ENCODE assay signal across 13 cellular contexts in the genomic region with DNA sequence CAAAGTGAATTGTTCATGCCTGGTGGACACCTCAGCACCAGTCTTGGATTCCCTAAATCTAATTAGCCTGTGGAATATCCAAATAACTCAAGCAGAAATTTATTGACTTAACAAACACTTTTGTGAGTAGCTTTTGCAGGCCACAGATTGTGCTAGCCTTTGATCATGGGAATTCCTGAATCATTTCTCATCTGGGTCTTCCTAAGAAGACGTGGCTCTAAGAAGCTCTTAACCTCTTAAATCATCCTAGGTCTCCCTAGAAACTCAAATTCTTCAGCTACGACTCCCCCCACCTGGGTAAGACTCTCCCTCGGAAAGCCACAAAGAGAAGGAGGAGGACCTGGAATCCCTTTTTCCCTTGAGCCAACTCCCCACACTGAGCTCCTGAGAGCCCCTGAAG. TPM values are rescaled to one million over a fixed set of nuclear protein-coding genes. Genes with fewer than 3 reads are reported as not detected.
DNase-seq lines count a peak whose midpoint lies in the region; ATAC-seq, FAIRE-seq and TF ChIP-seq lines count a peak whose summit lies in the region.
"Had no signal": no experiment of that assay in that cellular context is flagged by ENCODE, and none has a peak within 500 bp of the region (broad histone marks: within the 10 kb centered on the region; RNA-seq: fewer than 3 reads in every experiment).

No MANE protein-coding gene starts in this region.

- DNase-seq in A549 (ENCODE audit: low read depth in 1 of 2, low spot score in 1 of 2) = peak in 1 of 2 experiments; percentile 25
- DNase-seq in HK-2 (ENCODE audit: unreplicated experiment) = peak; percentile 24
- peak; percentile 95 for DNase-seq in astrocyte (ENCODE audit: low read depth)
- peak; percentile 90 for DNase-seq in kidney epithelial cell (ENCODE audit: low read depth)
- no peak for DNase-seq in aorta
- DNase-seq: activated B cell treated with CpG ODN at 0.5 μM for 24 hours; activated CD8-positive, alpha-beta memory T cell treated with anti-CD3 and anti-CD28 coated beads, Interleukin-2, amount 50 U/mL, for 4 hours; activated naive CD4-positive, alpha-beta T cell treated with anti-CD3 and anti-CD28 coated beads, Interleukin-2, amount 10 ng/mL, durations not matched to agents 7 days and 5 days; NCI-H1092 treated with DMSO at 0.1 percent for 48 hours had no signal

- FAIRE-seq in A549 (lab: Jason Lieb, UNC) (no peak), astrocyte (lab: Jason Lieb, UNC) (no peak)

- H3K27ac ChIP-seq in A549 (peak overlapping the region; percentile 14 to 16; a peak in 2 of 6 replicates), astrocyte (ENCODE audit: low read depth, low read length) (peak overlapping the region; percentile 47), aorta (ENCODE audit: low read depth in 1 of 2, low read length in 2 of 2) (no peak overlapping the region)

- ATAC-seq in A549 (no peak), HG03045 (IDR thresholded peaks at IDR 0.05; ENCODE audit: unreplicated experiment) (no peak), GM18873 (IDR thresholded peaks at IDR 0.05; ENCODE audit: low FRiP score, unreplicated experiment) (no peak), aorta (ENCODE audit: low FRiP score) (no peak), HG03521 (IDR thresholded peaks at IDR 0.05; ENCODE audit: unreplicated experiment) (no peak)

- no peak overlapping the region for H3K4me3 Mint-ChIP-seq in astrocyte (ENCODE audit: unreplicated experiment)
- H3K4me3 Mint-ChIP-seq: activated B cell treated with CpG ODN at 0.5 μM for 24 hours; activated naive CD4-positive, alpha-beta T cell treated with anti-CD3 and anti-CD28 coated beads, Interleukin-2, amount 10 ng/mL, durations not matched to agents 7 days and 5 days; memory B cell had no signal

- TF ChIP-seq CTCF in A549 (IDR thresholded peaks at IDR 0.05) (no peak), astrocyte (IDR thresholded peaks at IDR 0.05; ENCODE audit: insufficient read depth, low read depth, low read length) (no peak), kidney epithelial cell (IDR thresholded peaks at IDR 0.05; ENCODE audit: insufficient read depth, low read length, poor library complexity, severe bottlenecking) (no peak)

- peaks cover 27% of the 10 kb centered on the region for H3K4me1 Mint-ChIP-seq in astrocyte (ENCODE audit: low read depth, unreplicated experiment)
- H3K4me1 Mint-ChIP-seq: activated B cell treated with CpG ODN at 0.5 μM for 24 hours, memory B cell had no signal

- H3K36me3 ChIP-seq in astrocyte (ENCODE audit: insufficient read depth, low read length) = no peaks in the 10 kb centered on the region
- H3K36me3 ChIP-seq in kidney epithelial cell (ENCODE audit: control insufficient read depth, insufficient read depth, low read length) = no peaks in the 10 kb centered on the region
- H3K36me3 ChIP-seq in aorta (ENCODE audit: control insufficient read depth in 1 of 2, insufficient read depth in 2 of 2, low read length in 1 of 2) = no peaks in the 10 kb centered on the region

- H3K9me3 Mint-ChIP-seq in astrocyte (ENCODE audit: unreplicated experiment) = no peaks in the 10 kb centered on the region
- H3K9me3 Mint-ChIP-seq: activated B cell treated with CpG ODN at 0.5 μM for 24 hours; activated naive CD4-positive, alpha-beta T cell treated with anti-CD3 and anti-CD28 coated beads, Interleukin-2, amount 10 ng/mL, durations not matched to agents 7 days and 5 days; memory B cell had no signal

- CTCF ChIA-PET in A549 (lab: Yijun Ruan, JAX) = interaction anchor here (0.9 to 4.5 kb wide), 3 partner anchors 11 to 190 kb away, joined by 3 to 20 read pairs (median 12); no protein-coding TSS in a partner anchor

- no peaks in the 10 kb centered on the region for H3K79me2 ChIP-seq in astrocyte (ENCODE audit: insufficient read depth, low read length)

- TF ChIP-seq POLR2A in A549 (IDR thresholded peaks at IDR 0.05; ENCODE audit: low read length) = no peak

- TF ChIP-seq EP300 in A549 (IDR thresholded peaks at IDR 0.05) = no peak

- POLR2A ChIA-PET in A549 (lab: Yijun Ruan, JAX) = no interaction called here

- H4K20me1 ChIP-seq in astrocyte (ENCODE audit: insufficient read depth, low read length) = no peaks in the 10 kb centered on the region

- H3K4me2 ChIP-seq in A549 = no peak overlapping the region; the same call in 2 of the 3 replicates
- peak overlapping the region; percentile 51 for H3K4me2 ChIP-seq in astrocyte (ENCODE audit: low read length)

- H3K9ac ChIP-seq in astrocyte (ENCODE audit: low read length) = peak overlapping the region; percentile 40

- H3K4me1 ChIP-seq in A549 = peaks cover 34% of the 10 kb centered on the region; the same call in 2 of the 3 replicates
- H3K4me1 ChIP-seq in astrocyte (ENCODE audit: insufficient read depth, low read length) = peaks cover 41% of the 10 kb centered on the region
- no peaks in the 10 kb centered on the region for H3K4me1 ChIP-seq in aorta (ENCODE audit: control insufficient read depth in 1 of 2, insufficient read depth in 2 of 2, low read length in 2 of 2)

- 25% methylated on average over 3 of the region's 3 CpGs for WGBS in A549 (ENCODE audit: missing lambda C conversion rate)
- 78 to 97% methylated on average over 3 of the region's 3 CpGs for WGBS in aorta, 2 donors

- H3K9me3 ChIP-seq in A549 (no peaks in the 10 kb centered on the region), astrocyte (ENCODE audit: insufficient read depth, low read depth, low read length) (no peaks in the 10 kb centered on the region), aorta (ENCODE audit: control insufficient read depth, low read length) (no peaks in the 10 kb centered on the region)

- no peaks in the 10 kb centered on the region for H3K27me3 Mint-ChIP-seq in astrocyte (ENCODE audit: low read depth, unreplicated experiment)
- H3K27me3 Mint-ChIP-seq: activated B cell treated with CpG ODN at 0.5 μM for 24 hours, memory B cell had no signal

- peaks cover 2% of the 10 kb centered on the region for H3K36me3 Mint-ChIP-seq in astrocyte (ENCODE audit: low read depth, unreplicated experiment)
- H3K36me3 Mint-ChIP-seq: activated naive CD4-positive, alpha-beta T cell treated with anti-CD3 and anti-CD28 coated beads, Interleukin-2, amount 10 ng/mL, durations not matched to agents 7 days and 5 days; memory B cell had no signal

- peak overlapping the region; percentile 58 for H3K27ac Mint-ChIP-seq in astrocyte (ENCODE audit: unreplicated experiment)
- H3K27ac Mint-ChIP-seq: activated B cell treated with CpG ODN at 0.5 μM for 24 hours; activated naive CD4-positive, alpha-beta T cell treated with anti-CD3 and anti-CD28 coated beads, Interleukin-2, amount 10 ng/mL, durations not matched to agents 7 days and 5 days; memory B cell had no signal

- H3K27me3 ChIP-seq in astrocyte (ENCODE audit: insufficient read depth, low read length) (no peaks in the 10 kb centered on the region), kidney epithelial cell (ENCODE audit: control insufficient read depth, insufficient read depth, low read length) (no peaks in the 10 kb centered on the region), aorta (ENCODE audit: control insufficient read depth in 1 of 2, insufficient read depth in 2 of 2, low read length in 1 of 2) (no peaks in the 10 kb centered on the region)

- H2AFZ ChIP-seq in astrocyte (ENCODE audit: low read depth, low read length) = no peak overlapping the region

- no peak overlapping the region for H3K4me3 ChIP-seq in A549
- no peak overlapping the region for H3K4me3 ChIP-seq in astrocyte (ENCODE audit: insufficient read depth, low read depth, low read length)
- H3K4me3 ChIP-seq in kidney epithelial cell (ENCODE audit: low read depth, low read length) = no peak overlapping the region
- H3K4me3 ChIP-seq in aorta (ENCODE audit: low read length in 2 of 2) = no peak overlapping the region

- no peak for TF ChIP-seq RAD21 in A549 (conservative IDR thresholded peaks at IDR 0.05 in 1 of 2, IDR thresholded peaks at IDR 0.05 in 1 of 2)

- intact Hi-C loops in aorta (cut with DNase I) = no loop called here

TF ChIP-seq in A549, 52 proteins besides CTCF, POLR2A, EP300 and RAD21:
- TF ChIP-seq KDM1A (IDR thresholded peaks at IDR 0.05; ENCODE audit: low read depth) = no peak
- TF ChIP-seq ZFP36 (IDR thresholded peaks at IDR 0.05; ENCODE audit: borderline replicate concordance, partially characterized antibody) = no peak
- TF ChIP-seq HOXB5 (CRISPR knock-in tag; IDR thresholded peaks at IDR 0.05) = no peak
- no peak for TF ChIP-seq PHF8 (IDR thresholded peaks at IDR 0.05; ENCODE audit: borderline replicate concordance, low read depth)
- no peak for TF ChIP-seq NPAS2 (CRISPR knock-in tag; IDR thresholded peaks at IDR 0.05; ENCODE audit: borderline replicate concordance)
- TF ChIP-seq, protein P1, sequence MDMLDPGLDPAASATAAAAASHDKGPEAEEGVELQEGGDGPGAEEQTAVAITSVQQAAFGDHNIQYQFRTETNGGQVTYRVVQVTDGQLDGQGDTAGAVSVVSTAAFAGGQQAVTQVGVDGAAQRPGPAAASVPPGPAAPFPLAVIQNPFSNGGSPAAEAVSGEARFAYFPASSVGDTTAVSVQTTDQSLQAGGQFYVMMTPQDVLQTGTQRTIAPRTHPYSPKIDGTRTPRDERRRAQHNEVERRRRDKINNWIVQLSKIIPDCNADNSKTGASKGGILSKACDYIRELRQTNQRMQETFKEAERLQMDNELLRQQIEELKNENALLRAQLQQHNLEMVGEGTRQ (IDR thresholded peaks at IDR 0.05) = no peak
- TF ChIP-seq CHD2 (IDR thresholded peaks at IDR 0.05; ENCODE audit: low read length, partially characterized antibody) = no peak
- TF ChIP-seq HOXB13 (CRISPR knock-in tag; IDR thresholded peaks at IDR 0.05; ENCODE audit: low read depth) = no peak
- TF ChIP-seq JUNB (IDR thresholded peaks at IDR 0.05) = no peak
- TF ChIP-seq CHD4 (IDR thresholded peaks at IDR 0.05; ENCODE audit: borderline replicate concordance) = no peak
TF ChIP-seq in A549: peak in this region for 0.

RNA-seq across cellular contexts. Expression of a gene that starts 53.8 kb away (rescaled TPM):
- 24.2 and 27.9 TPM in 2 replicates for polyA plus RNA-seq in A549 (2011; rRNA removed)
- 24.1 and 29.9 TPM in 2 replicates for polyA plus RNA-seq in A549 (2012; cell fraction: cytosol; rRNA removed)
- 69.5 and 71.7 TPM in 2 replicates for polyA plus RNA-seq in A549 (2012; cell fraction: nucleus; rRNA removed)
- 22.0 to 23.4 TPM (median 23.4 TPM) in 3 replicates for polyA plus RNA-seq in A549 (2017; fragmentation: RNase III; extraction: RNeasy Plus Mini Kit Qiagen cat#74134 plus additional on column Dnase treatment)
- polyA minus RNA-seq in A549 (2011; rRNA and poly(A)+ RNA removed) = 39.1 and 39.8 TPM in 2 replicates
- total RNA-seq in astrocyte = 8.9 and 12.4 TPM in 2 replicates
- total RNA-seq in kidney epithelial cell = 29.7 and 31.3 TPM in 2 replicates
- 10 to 100 TPM; 14.4 to 15.7 TPM for total RNA-seq in aorta
- 10 to 100 TPM; 11.2 to 12.3 TPM for polyA plus RNA-seq in aorta

Comparison
In these comparisons a context has a peak if more than half of its experiments do, and no peak if none do; other contexts are left out.
1. DNase-seq: peak in HK-2 (single experiment), astrocyte (single experiment) and kidney epithelial cell (single experiment); none in aorta (0 of 2).
2. H3K27ac ChIP-seq: peak in A549 (2 of 2) and astrocyte (single experiment); none in aorta (0 of 2).